ENCODE assay signal across 21 cellular contexts in genomic region chr5:137600721-137601360, GRCh38.
DNase-seq lines count a peak whose midpoint lies in the region; ATAC-seq, FAIRE-seq and TF ChIP-seq lines count a peak whose summit lies in the region.
"Had no signal": no experiment of that assay in that cellular context is flagged by ENCODE, and none has a peak within 500 bp of the region (broad histone marks: within the 10 kb centered on the region; RNA-seq: fewer than 3 reads in every experiment).

No MANE protein-coding gene starts in this region.

- H3K27ac ChIP-seq in astrocyte (ENCODE audit: low read depth, low read length) (no peak overlapping the region), foreskin keratinocyte (no peak overlapping the region), brain microvascular endothelial cell (no peak overlapping the region)

- H3K27me3 Mint-ChIP-seq in astrocyte (ENCODE audit: low read depth, unreplicated experiment) (peaks cover 56% of the 10 kb centered on the region), immature natural killer cell (ENCODE audit: low read depth in 3 of 3) (peaks cover 2 to 9% (median 6%) of the 10 kb centered on the region in 3 donors)

- no peaks in the 10 kb centered on the region for H3K79me2 ChIP-seq in astrocyte (ENCODE audit: insufficient read depth, low read length)

- H2AFZ ChIP-seq in astrocyte (ENCODE audit: low read depth, low read length) = no peak overlapping the region

- TF ChIP-seq CTCF in astrocyte (IDR thresholded peaks at IDR 0.05; ENCODE audit: insufficient read depth, low read depth, low read length) = no peak
- TF ChIP-seq CTCF in fibroblast of villous mesenchyme (IDR thresholded peaks at IDR 0.05; ENCODE audit: insufficient read depth, low read depth, low read length) = no peak
- no peak for TF ChIP-seq CTCF in foreskin keratinocyte (conservative IDR thresholded peaks at IDR 0.05)
- no peak for TF ChIP-seq CTCF in brain microvascular endothelial cell (IDR thresholded peaks at IDR 0.05; ENCODE audit: low read depth, low read length, missing control alignments)

- no peaks in the 10 kb centered on the region for H4K20me1 ChIP-seq in astrocyte (ENCODE audit: insufficient read depth, low read length)

- DNase-seq in G401 (ENCODE audit: low spot score) (peak; percentile 8), astrocyte (ENCODE audit: low read depth) (no peak), fibroblast of villous mesenchyme (ENCODE audit: low read depth) (peak; percentile 7), foreskin keratinocyte (no peak), NCI-H1436 treated with DMSO at 0.1 percent for 48 hours (lab: John Stamatoyannopoulos, UW) (no peak), brain microvascular endothelial cell (no peak), immature natural killer cell (no peak)
- DNase-seq: ACHN; C1 segment of cervical spinal cord; Calu3; CD4-positive, alpha-beta T cell; DMS 273 treated with DMSO at 0.1 percent for 48 hours; DMS79; EL; GDM1; HCEC 1CT; HFFc6 had no signal

- H3K27ac Mint-ChIP-seq in astrocyte (ENCODE audit: unreplicated experiment) = peak overlapping the region; percentile 5
- no peak overlapping the region for H3K27ac Mint-ChIP-seq in immature natural killer cell
- H3K27ac Mint-ChIP-seq: B cell; CD4-positive, alpha-beta T cell; HFFc6 had no signal

- H3K4me1 Mint-ChIP-seq in astrocyte (ENCODE audit: low read depth, unreplicated experiment) = no peaks in the 10 kb centered on the region
- no peaks in the 10 kb centered on the region for H3K4me1 Mint-ChIP-seq in immature natural killer cell
- H3K4me1 Mint-ChIP-seq: B cell had no signal

- no peak overlapping the region for H3K4me3 ChIP-seq in astrocyte (ENCODE audit: insufficient read depth, low read depth, low read length)
- H3K4me3 ChIP-seq in fibroblast of villous mesenchyme (ENCODE audit: low read depth, low read length) = no peak overlapping the region
- H3K4me3 ChIP-seq in brain microvascular endothelial cell (ENCODE audit: low read depth, low read length) = no peak overlapping the region

- H3K4me3 Mint-ChIP-seq in astrocyte (ENCODE audit: unreplicated experiment) (no peak overlapping the region), immature natural killer cell (no peak overlapping the region)
- H3K4me3 Mint-ChIP-seq: B cell; CD4-positive, alpha-beta T cell; HFFc6 had no signal

- ATAC-seq in foreskin keratinocyte = no peak
- ATAC-seq: HepG2 had no signal

- H3K4me1 ChIP-seq in astrocyte (ENCODE audit: insufficient read depth, low read length) (no peaks in the 10 kb centered on the region), foreskin keratinocyte (no peaks in the 10 kb centered on the region)

- in situ Hi-C loops in G401 (cut with HindIII; ENCODE audit: low sequenced_read_pairs) (no loop called here), brain microvascular endothelial cell (cut with HindIII; ENCODE audit: low pct_ligation_motif_present, low sequenced_read_pairs) (no loop called here)

- FAIRE-seq in astrocyte (lab: Jason Lieb, UNC) = no peak
- FAIRE-seq: GM12892, HepG2, HTR-8/SVneo had no signal

- H3K36me3 ChIP-seq in astrocyte (ENCODE audit: insufficient read depth, low read length) (no peaks in the 10 kb centered on the region), brain microvascular endothelial cell (replicated peaks) (no peaks in the 10 kb centered on the region)

- H3K9me3 ChIP-seq in astrocyte (ENCODE audit: insufficient read depth, low read depth, low read length) = no peaks in the 10 kb centered on the region

- H3K27me3 ChIP-seq in astrocyte (ENCODE audit: insufficient read depth, low read length) (peaks cover 36% of the 10 kb centered on the region), foreskin keratinocyte (peaks cover 44% of the 10 kb centered on the region), brain microvascular endothelial cell (replicated peaks) (peaks cover 2% of the 10 kb centered on the region)

- no peak overlapping the region for H3K4me2 ChIP-seq in astrocyte (ENCODE audit: low read length)

- H3K9me3 Mint-ChIP-seq in astrocyte (ENCODE audit: unreplicated experiment) (peaks cover 3% of the 10 kb centered on the region), immature natural killer cell (no peaks in the 10 kb centered on the region)
- H3K9me3 Mint-ChIP-seq: CD4-positive, alpha-beta T cell; HFFc6 had no signal

- no peak overlapping the region for H3K9ac ChIP-seq in astrocyte (ENCODE audit: low read length)

- H3K36me3 Mint-ChIP-seq in astrocyte (ENCODE audit: low read depth, unreplicated experiment) (no peaks in the 10 kb centered on the region), immature natural killer cell (no peaks in the 10 kb centered on the region)

Comparison
In these comparisons a context has a peak if more than half of its experiments do, and no peak if none do; other contexts are left out.
1. DNase-seq: peak in G401 (single experiment) and fibroblast of villous mesenchyme (single experiment); none in astrocyte (single experiment), foreskin keratinocyte (0 of 2), NCI-H1436 treated with DMSO at 0.1 percent for 48 hours (single experiment), brain microvascular endothelial cell (single experiment) and immature natural killer cell (0 of 3).